In the genomic region with DNA sequence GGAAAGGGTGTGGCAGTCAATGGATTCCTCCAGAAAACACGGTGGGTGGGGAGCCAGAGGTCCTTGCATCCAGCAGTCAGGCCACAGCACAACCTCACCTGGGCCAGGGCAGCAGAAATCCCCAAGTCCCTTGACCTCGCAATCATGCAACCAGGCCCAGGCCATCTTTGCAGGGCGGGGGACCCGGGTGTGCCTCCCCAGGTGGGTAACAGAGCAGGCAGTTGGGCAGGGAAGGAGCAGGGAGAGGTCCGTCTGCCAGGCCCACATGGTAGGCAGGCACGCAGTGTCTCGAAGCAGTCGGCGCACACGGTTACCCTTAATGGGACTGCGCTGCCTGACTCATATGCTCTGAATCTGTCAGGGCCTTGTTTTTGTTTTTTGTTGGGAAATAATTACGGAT, we compare ENCODE assay signal across 19 cellular contexts.
"Had no signal": no experiment of that assay in that cellular context is flagged by ENCODE, and none has a peak within 500 bp of the region (broad histone marks: within the 10 kb centered on the region; RNA-seq: fewer than 3 reads in every experiment).

No MANE protein-coding gene starts in this region.

- FAIRE-seq: frontal cortex, keratinocyte had no signal

- ATAC-seq: left lobe of liver; natural killer cell; sciatic nerve; stimulated activated memory B cell treated with anti-CD40 and anti-IgM and Interleukin-4, amounts not matched to agents 10 μg/mL and 1 μg/mL and 100 μg/mL, for 72 hours; stimulated activated naive CD8-positive, alpha-beta T cell treated with anti-CD3 and anti-CD28 coated beads, Interleukin-15, Interleukin-2, amounts not matched to agents 100 U/mL and 50 U/mL, for 24 hours had no signal

- H3K9me3 ChIP-seq: prostate gland, right atrium auricular region, testis, tibial artery had no signal

- H3K4me1 ChIP-seq: prostate gland, right atrium auricular region, testis, tibial artery had no signal

- H3K27ac ChIP-seq: prostate gland, right atrium auricular region, testis, tibial artery had no signal

- H3K36me3 ChIP-seq: prostate gland, right atrium auricular region, tibial artery had no signal

- DNase-seq: dorsolateral prefrontal cortex; effector CD4-positive, alpha-beta T cell; head of caudate nucleus; natural killer cell; nucleus accumbens; stimulated activated CD4-positive, alpha-beta T cell treated with anti-CD3 and anti-CD28 coated beads, Interleukin-4, amount 100 ng/mL, for 4 hours; stimulated activated naive CD8-positive, alpha-beta T cell treated with anti-CD3 and anti-CD28 coated beads, Interleukin-15, Interleukin-2, amounts not matched to agents 100 U/mL and 50 U/mL, for 24 hours; substantia nigra; testis; tibial artery had no signal

- H3K4me3 ChIP-seq: dorsolateral prefrontal cortex, lung, prostate gland, right atrium auricular region, smooth muscle cell, testis, tibial artery had no signal

- H3K27me3 ChIP-seq: dorsolateral prefrontal cortex, right atrium auricular region, testis had no signal

- H3K4me2 ChIP-seq: smooth muscle cell had no signal
